ENCODE assay signal across 1 cellular context in the genomic region with DNA sequence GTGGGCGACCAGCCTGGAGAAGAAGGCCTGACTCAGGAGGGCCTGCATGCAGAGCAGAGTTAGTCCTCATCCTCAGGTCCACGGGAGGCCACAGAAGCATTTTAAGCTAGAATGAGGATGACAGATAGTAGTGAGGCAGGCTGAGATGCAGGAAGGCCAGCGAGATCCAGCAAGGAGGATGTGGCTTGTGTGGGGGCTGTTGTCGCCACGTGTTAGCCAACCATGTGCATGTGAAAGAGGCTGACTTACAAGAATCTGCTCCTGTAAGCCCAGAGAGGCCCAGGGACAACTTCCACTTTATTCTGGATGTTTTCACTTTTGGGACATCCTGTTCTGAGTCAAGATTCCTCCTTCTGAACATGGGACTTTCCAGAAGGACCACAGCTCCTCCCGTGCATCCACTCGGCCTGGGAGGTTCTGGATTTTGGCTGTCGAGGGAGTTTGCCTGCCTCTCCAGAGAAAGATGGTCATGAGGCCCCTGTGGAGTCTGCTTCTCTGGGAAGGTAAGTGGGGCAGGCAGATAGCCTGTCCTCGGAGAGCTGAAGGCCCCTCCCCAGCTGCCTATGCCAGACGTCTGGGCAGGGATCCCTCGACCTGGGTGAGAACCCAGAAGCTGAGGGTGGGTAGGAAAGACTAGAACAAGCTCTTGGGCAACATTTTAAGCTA.
TF ChIP-seq lines count a peak whose summit lies in the region.

A gene (plus strand): TSS at position 438 of the 666 bp plus-strand sequence. CDS start 26 bp downstream, at position 464.

TF ChIP-seq in GM23338, 12 proteins besides CTCF, POLR2A, EP300 and RAD21 (continued from another document):
- TF ChIP-seq, protein P1, sequence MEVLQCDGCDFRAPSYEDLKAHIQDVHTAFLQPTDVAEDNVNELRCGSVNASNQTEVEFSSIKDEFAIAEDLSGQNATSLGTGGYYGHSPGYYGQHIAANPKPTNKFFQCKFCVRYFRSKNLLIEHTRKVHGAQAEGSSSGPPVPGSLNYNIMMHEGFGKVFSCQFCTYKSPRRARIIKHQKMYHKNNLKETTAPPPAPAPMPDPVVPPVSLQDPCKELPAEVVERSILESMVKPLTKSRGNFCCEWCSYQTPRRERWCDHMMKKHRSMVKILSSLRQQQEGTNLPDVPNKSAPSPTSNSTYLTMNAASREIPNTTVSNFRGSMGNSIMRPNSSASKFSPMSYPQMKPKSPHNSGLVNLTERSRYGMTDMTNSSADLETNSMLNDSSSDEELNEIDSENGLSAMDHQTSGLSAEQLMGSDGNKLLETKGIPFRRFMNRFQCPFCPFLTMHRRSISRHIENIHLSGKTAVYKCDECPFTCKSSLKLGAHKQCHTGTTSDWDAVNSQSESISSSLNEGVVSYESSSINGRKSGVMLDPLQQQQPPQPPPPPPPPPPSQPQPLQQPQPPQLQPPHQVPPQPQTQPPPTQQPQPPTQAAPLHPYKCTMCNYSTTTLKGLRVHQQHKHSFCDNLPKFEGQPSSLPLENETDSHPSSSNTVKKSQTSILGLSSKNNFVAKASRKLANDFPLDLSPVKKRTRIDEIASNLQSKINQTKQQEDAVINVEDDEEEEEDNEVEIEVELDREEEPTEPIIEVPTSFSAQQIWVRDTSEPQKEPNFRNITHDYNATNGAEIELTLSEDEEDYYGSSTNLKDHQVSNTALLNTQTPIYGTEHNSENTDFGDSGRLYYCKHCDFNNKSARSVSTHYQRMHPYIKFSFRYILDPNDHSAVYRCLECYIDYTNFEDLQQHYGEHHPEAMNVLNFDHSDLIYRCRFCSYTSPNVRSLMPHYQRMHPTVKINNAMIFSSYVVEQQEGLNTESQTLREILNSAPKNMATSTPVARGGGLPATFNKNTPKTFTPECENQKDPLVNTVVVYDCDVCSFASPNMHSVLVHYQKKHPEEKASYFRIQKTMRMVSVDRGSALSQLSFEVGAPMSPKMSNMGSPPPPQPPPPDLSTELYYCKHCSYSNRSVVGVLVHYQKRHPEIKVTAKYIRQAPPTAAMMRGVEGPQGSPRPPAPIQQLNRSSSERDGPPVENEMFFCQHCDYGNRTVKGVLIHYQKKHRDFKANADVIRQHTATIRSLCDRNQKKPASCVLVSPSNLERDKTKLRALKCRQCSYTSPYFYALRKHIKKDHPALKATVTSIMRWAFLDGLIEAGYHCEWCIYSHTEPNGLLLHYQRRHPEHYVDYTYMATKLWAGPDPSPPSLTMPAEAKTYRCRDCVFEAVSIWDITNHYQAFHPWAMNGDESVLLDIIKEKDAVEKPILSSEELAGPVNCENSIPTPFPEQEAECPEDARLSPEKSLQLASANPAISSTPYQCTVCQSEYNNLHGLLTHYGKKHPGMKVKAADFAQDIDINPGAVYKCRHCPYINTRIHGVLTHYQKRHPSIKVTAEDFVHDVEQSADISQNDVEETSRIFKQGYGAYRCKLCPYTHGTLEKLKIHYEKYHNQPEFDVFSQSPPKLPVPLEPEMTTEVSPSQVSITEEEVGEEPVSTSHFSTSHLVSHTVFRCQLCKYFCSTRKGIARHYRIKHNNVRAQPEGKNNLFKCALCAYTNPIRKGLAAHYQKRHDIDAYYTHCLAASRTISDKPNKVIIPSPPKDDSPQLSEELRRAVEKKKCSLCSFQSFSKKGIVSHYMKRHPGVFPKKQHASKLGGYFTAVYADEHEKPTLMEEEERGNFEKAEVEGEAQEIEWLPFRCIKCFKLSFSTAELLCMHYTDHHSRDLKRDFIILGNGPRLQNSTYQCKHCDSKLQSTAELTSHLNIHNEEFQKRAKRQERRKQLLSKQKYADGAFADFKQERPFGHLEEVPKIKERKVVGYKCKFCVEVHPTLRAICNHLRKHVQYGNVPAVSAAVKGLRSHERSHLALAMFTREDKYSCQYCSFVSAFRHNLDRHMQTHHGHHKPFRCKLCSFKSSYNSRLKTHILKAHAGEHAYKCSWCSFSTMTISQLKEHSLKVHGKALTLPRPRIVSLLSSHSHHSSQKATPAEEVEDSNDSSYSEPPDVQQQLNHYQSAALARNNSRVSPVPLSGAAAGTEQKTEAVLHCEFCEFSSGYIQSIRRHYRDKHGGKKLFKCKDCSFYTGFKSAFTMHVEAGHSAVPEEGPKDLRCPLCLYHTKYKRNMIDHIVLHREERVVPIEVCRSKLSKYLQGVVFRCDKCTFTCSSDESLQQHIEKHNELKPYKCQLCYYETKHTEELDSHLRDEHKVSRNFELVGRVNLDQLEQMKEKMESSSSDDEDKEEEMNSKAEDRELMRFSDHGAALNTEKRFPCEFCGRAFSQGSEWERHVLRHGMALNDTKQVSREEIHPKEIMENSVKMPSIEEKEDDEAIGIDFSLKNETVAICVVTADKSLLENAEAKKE (CRISPR knock-in tag; IDR thresholded peaks at IDR 0.05), result no peak
- TF ChIP-seq, protein P2, sequence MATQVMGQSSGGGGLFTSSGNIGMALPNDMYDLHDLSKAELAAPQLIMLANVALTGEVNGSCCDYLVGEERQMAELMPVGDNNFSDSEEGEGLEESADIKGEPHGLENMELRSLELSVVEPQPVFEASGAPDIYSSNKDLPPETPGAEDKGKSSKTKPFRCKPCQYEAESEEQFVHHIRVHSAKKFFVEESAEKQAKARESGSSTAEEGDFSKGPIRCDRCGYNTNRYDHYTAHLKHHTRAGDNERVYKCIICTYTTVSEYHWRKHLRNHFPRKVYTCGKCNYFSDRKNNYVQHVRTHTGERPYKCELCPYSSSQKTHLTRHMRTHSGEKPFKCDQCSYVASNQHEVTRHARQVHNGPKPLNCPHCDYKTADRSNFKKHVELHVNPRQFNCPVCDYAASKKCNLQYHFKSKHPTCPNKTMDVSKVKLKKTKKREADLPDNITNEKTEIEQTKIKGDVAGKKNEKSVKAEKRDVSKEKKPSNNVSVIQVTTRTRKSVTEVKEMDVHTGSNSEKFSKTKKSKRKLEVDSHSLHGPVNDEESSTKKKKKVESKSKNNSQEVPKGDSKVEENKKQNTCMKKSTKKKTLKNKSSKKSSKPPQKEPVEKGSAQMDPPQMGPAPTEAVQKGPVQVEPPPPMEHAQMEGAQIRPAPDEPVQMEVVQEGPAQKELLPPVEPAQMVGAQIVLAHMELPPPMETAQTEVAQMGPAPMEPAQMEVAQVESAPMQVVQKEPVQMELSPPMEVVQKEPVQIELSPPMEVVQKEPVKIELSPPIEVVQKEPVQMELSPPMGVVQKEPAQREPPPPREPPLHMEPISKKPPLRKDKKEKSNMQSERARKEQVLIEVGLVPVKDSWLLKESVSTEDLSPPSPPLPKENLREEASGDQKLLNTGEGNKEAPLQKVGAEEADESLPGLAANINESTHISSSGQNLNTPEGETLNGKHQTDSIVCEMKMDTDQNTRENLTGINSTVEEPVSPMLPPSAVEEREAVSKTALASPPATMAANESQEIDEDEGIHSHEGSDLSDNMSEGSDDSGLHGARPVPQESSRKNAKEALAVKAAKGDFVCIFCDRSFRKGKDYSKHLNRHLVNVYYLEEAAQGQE (IDR thresholded peaks at IDR 0.05; ENCODE audit: unreplicated experiment), result no peak
- TF ChIP-seq EZH2 (IDR thresholded peaks at IDR 0.05; ENCODE audit: low read depth, unreplicated experiment) (no peak), POLR2AphosphoS5 (IDR thresholded peaks at IDR 0.05; ENCODE audit: low read depth) (no peak), STAT1 (IDR thresholded peaks at IDR 0.05; ENCODE audit: unreplicated experiment) (no peak)
TF ChIP-seq in GM23338: peak in this region for 0.
